Comparison of ENCODE assay signal across 27 cellular contexts in genomic region chr9:97408562-97408961, GRCh38.
"Had no signal": no experiment of that assay in that cellular context is flagged by ENCODE, and none has a peak within 500 bp of the region (broad histone marks: within the 10 kb centered on the region; RNA-seq: fewer than 3 reads in every experiment).

No MANE protein-coding gene starts in this region.

- H3K36me3 ChIP-seq: stomach, suprapubic skin, thoracic aorta, thyroid gland, tibial artery, tibial nerve, transverse colon, upper lobe of left lung, upper lobe of right lung, uterus, vagina had no signal

- H3K4me3 ChIP-seq: stomach, suprapubic skin, testis, thoracic aorta, thyroid gland, tibial artery, tibial nerve, transverse colon, upper lobe of left lung, upper lobe of right lung, uterus, vagina had no signal

- H3K9me3 Mint-ChIP-seq: stimulated activated naive CD8-positive, alpha-beta T cell treated with anti-CD3 and anti-CD28 coated beads, Interleukin-15, Interleukin-2, amounts not matched to agents 100 ng/mL and 50 ng/mL, for 24 hours had no signal

- H3K27ac Mint-ChIP-seq: stimulated activated effector memory CD8-positive, alpha-beta T cell treated with anti-CD3 and anti-CD28 coated beads, Interleukin-12 subunit alpha, Interleukin-12 subunit beta, amount 100 ng/mL, for 72 hours; stimulated activated memory B cell treated with anti-CD40 and anti-IgM and Interleukin-4, amounts not matched to agents 10 μg/mL and 1 μg/mL and 100 μg/mL, for 72 hours; stimulated activated naive CD8-positive, alpha-beta T cell treated with anti-CD3 and anti-CD28 coated beads, Interleukin-15, amount 100 ng/mL, for 72 hours; stimulated activated naive CD8-positive, alpha-beta T cell treated with anti-CD3 and anti-CD28 coated beads, Interleukin-15, Interleukin-2, amounts not matched to agents 100 ng/mL and 50 ng/mL, for 24 hours; type B pancreatic cell had no signal

- H3K27me3 ChIP-seq: stomach, testis, thyroid gland, transverse colon, upper lobe of left lung, upper lobe of right lung, uterus, vagina had no signal

- H3K4me3 Mint-ChIP-seq: stimulated activated effector memory CD8-positive, alpha-beta T cell treated with anti-CD3 and anti-CD28 coated beads, Interleukin-12 subunit alpha, Interleukin-12 subunit beta, amount 100 ng/mL, for 72 hours; stimulated activated memory B cell treated with anti-CD40 and anti-IgM and Interleukin-4, amounts not matched to agents 10 μg/mL and 1 μg/mL and 100 μg/mL, for 72 hours; stimulated activated naive CD8-positive, alpha-beta T cell treated with anti-CD3 and anti-CD28 coated beads, Interleukin-15, amount 100 ng/mL, for 72 hours; stimulated activated naive CD8-positive, alpha-beta T cell treated with anti-CD3 and anti-CD28 coated beads, Interleukin-15, Interleukin-2, amounts not matched to agents 100 ng/mL and 50 ng/mL, for 24 hours; type B pancreatic cell had no signal

- H3K4me1 ChIP-seq: uterus had no signal

- H3K27ac ChIP-seq: stomach, suprapubic skin, testis, thoracic aorta, thyroid gland, tibial artery, tibial nerve, upper lobe of left lung, upper lobe of right lung, uterus, vagina had no signal

- DNase-seq: stimulated activated CD4-positive, alpha-beta T cell treated with anti-CD3 and anti-CD28 coated beads, Interleukin-2, amount 100 ng/mL, for 24 hours; stimulated activated CD4-positive, alpha-beta T cell treated with anti-CD3 and anti-CD28 coated beads, Interleukin-2, amount 100 ng/mL, for 48 hours; stimulated activated CD4-positive, alpha-beta T cell treated with anti-CD3 and anti-CD28 coated beads, Interleukin-4, amount 100 ng/mL, for 1 hour; stimulated activated CD4-positive, alpha-beta T cell treated with anti-CD3 and anti-CD28 coated beads, Interleukin-4, amount 100 ng/mL, for 24 hours; stimulated activated CD4-positive, alpha-beta T cell treated with anti-CD3 and anti-CD28 coated beads, Interleukin-4, amount 100 ng/mL, for 4 hours; stimulated activated CD8-positive, alpha-beta memory T cell treated with anti-CD3 and anti-CD28 coated beads, Interleukin-4, amount 100 ng/mL, for 48 hours; stimulated activated naive CD4-positive, alpha-beta T cell; stimulated activated naive CD4-positive, alpha-beta T cell treated with Interleukin-2 at 50 U/mL for 16 hours; stimulated activated naive CD8-positive, alpha-beta T cell treated with anti-CD3 and anti-CD28 coated beads, Interleukin-15, amount 100 ng/mL, for 72 hours; stimulated activated naive CD8-positive, alpha-beta T cell treated with anti-CD3 and anti-CD28 coated beads, Interleukin-15, Interleukin-2, amounts not matched to agents 100 U/mL and 50 U/mL, for 24 hours; stomach; substantia nigra; testis; thyroid gland; tibial artery; transverse colon; upper lobe of left lung; upper lobe of right lung; uterus had no signal

- ATAC-seq: stimulated activated effector memory CD8-positive, alpha-beta T cell treated with anti-CD3 and anti-CD28 coated beads, Interleukin-12 subunit alpha, Interleukin-12 subunit beta, amount 100 ng/mL, for 72 hours; stimulated activated memory B cell treated with anti-CD40 and anti-IgM and Interleukin-4, amounts not matched to agents 10 μg/mL and 1 μg/mL and 100 μg/mL, for 72 hours; stimulated activated naive CD8-positive, alpha-beta T cell treated with anti-CD3 and anti-CD28 coated beads, Interleukin-15, amount 100 ng/mL, for 72 hours; stimulated activated naive CD8-positive, alpha-beta T cell treated with anti-CD3 and anti-CD28 coated beads, Interleukin-15, Interleukin-2, amounts not matched to agents 100 U/mL and 50 U/mL, for 24 hours; upper lobe of right lung had no signal

- H3K9me3 ChIP-seq: testis, thyroid gland, upper lobe of right lung had no signal
